21 cellular contexts compared by ENCODE assay signal in the genomic region with DNA sequence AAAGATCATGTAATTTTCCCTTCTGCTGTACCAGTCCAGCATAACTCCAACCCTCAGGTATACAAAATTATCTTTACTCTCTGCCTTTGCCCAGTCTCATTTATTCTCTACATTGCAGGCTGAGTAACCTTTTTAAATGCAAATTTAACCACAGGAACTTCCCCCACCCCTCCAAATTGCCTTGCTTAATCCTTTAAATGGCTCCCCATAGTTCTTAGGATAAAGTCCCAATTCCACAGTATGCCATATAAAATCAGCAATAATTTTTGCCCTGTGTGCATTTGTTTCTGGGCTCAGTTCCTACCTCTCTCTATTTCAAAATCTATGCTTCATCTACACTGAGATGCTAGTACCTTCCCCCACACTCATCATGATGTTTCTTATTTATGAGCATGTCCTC.
"Had no signal": no experiment of that assay in that cellular context is flagged by ENCODE, and none has a peak within 500 bp of the region (broad histone marks: within the 10 kb centered on the region; RNA-seq: fewer than 3 reads in every experiment).

No MANE protein-coding gene starts in this region.

- FAIRE-seq: endometrium, islet of Langerhans had no signal

- H3K27ac ChIP-seq: gastrocnemius medialis, left lung, prostate gland, right atrium auricular region, stomach, thyroid gland, vagina had no signal

- H3K36me3 ChIP-seq: gastrocnemius medialis, left lung, prostate gland, right atrium auricular region, stomach, thyroid gland, vagina had no signal

- DNase-seq: cortex of kidney; effector memory CD8-positive, alpha-beta T cell; gastrocnemius medialis; head of caudate nucleus; left cardiac atrium; left lung; mesenchymal stem cell; midbrain; naive thymus-derived CD4-positive, alpha-beta T cell; nucleus accumbens; stimulated activated CD4-positive, alpha-beta T cell treated with anti-CD3 and anti-CD28 coated beads, Interleukin-2, amount 100 ng/mL, for 24 hours; stimulated activated CD4-positive, alpha-beta T cell treated with anti-CD3 and anti-CD28 coated beads, Interleukin-4, amount 100 ng/mL, for 24 hours; stimulated activated naive CD4-positive, alpha-beta T cell treated with Interleukin-2 at 50 U/mL for 16 hours; stomach; thyroid gland; trophoblast cell had no signal

- H3K27me3 ChIP-seq: right atrium auricular region, stomach, thyroid gland, vagina had no signal

- H3K4me1 ChIP-seq: gastrocnemius medialis, left lung, prostate gland, right atrium auricular region, stomach, thyroid gland, vagina had no signal

- H3K9me3 ChIP-seq: gastrocnemius medialis, left lung, prostate gland, right atrium auricular region, thyroid gland, vagina had no signal

- H3K4me3 ChIP-seq: gastrocnemius medialis, left lung, prostate gland, right atrium auricular region, stomach, thyroid gland, vagina had no signal
